1 cellular context compared by ENCODE assay signal in the genomic region with DNA sequence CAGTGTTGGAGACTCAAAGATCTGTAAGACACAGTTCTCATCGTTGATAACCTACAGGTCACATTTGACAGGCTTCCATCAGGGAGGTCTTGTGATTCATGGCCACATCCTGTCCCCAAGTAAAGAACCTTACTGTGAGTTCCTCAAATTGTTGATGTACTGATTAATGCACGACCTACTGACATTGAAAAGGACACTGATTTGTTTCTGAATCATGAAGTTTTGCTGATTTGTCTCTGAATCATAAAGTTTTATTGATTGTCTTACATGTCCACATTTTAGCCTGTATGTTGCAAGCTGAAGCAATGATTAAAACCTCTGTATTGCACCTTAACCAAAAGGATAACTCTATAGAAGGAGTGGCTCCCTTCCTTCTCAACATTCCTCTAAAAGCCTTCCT.
TF ChIP-seq lines count a peak whose summit lies in the region.

No MANE protein-coding gene starts in this region.

TF ChIP-seq in GM12878, 131 proteins besides CTCF, POLR2A, EP300 and RAD21 (continued from another document):
- TF ChIP-seq BCL3 (IDR thresholded peaks at IDR 0.05; ENCODE audit: borderline replicate concordance, insufficient read depth, low read depth, low read length, poor library complexity, severe bottlenecking) = no peak
